Comparison of ENCODE assay signal across 31 cellular contexts in genomic region chrX:18428006-18428405, GRCh38. TPM values are rescaled to one million over a fixed set of nuclear protein-coding genes. Genes with fewer than 3 reads are reported as not detected.
DNase-seq lines count a peak whose midpoint lies in the region; ATAC-seq, FAIRE-seq and TF ChIP-seq lines count a peak whose summit lies in the region.
"Had no signal": no experiment of that assay in that cellular context is flagged by ENCODE, and none has a peak within 500 bp of the region (broad histone marks: within the 10 kb centered on the region; RNA-seq: fewer than 3 reads in every experiment).

No MANE protein-coding gene starts in this region.

- 80% methylated on average over 5 of the region's 5 CpGs for WGBS in A549 (ENCODE audit: missing lambda C conversion rate)
- 8 to 19% methylated on average over 2 to 4 of the region's 5 CpGs for WGBS in endodermal cell (ENCODE audit: insufficient coverage in 1 of 2, insufficient read length in 1 of 2), 2 experiments

- no peak for TF ChIP-seq EP300 in A549 (IDR thresholded peaks at IDR 0.05)

- no peak for DNase-seq in A549 (ENCODE audit: low read depth in 1 of 2, low spot score in 1 of 2)
- DNase-seq in endodermal cell = no peak
- DNase-seq in nephron progenitor cell = no peak
- no peak for DNase-seq in HUDEP-2 (lab: John Stamatoyannopoulos, UW; ENCODE audit: unreplicated experiment in 76 of 76)
- DNase-seq in retina = no peak
- DNase-seq: ACHN; activated CD4-positive, CD25-positive, alpha-beta regulatory T cell treated with anti-CD3 and anti-CD28 coated beads, Interleukin-2, amount 50 U/mL, for 72 hours; activated CD8-positive, alpha-beta T cell treated with anti-CD3 and anti-CD28 coated beads, Interleukin-2, amount 10 ng/mL, durations not matched to agents 7 days and 5 days; activated T-cell treated with anti-CD3 and anti-CD28 coated beads, Interleukin-2, amount 50 U/mL, for 1 hour; C1 segment of cervical spinal cord; cerebellar nuclear complex; DMS 273 treated with DMSO at 0.1 percent for 48 hours; effector CD4-positive, alpha-beta T cell; GDM1; mucosa of descending colon; NCI-H1105; NCI-H2081; NCI-H510A; nucleus accumbens; stimulated activated CD4-positive, alpha-beta T cell treated with anti-CD3 and anti-CD28 coated beads, Interleukin-12 subunit alpha, Interleukin-12 subunit beta, amount 100 ng/mL, for 4 hours; T-helper 9 cell had no signal

- POLR2A ChIA-PET in A549 (lab: Yijun Ruan, JAX) = no interaction called here

- H3K4me1 Mint-ChIP-seq in endodermal cell = peaks cover 2% of the 10 kb centered on the region
- H3K4me1 Mint-ChIP-seq in nephron progenitor cell = peaks cover 22% of the 10 kb centered on the region

- no peak overlapping the region for H3K27ac Mint-ChIP-seq in endodermal cell
- no peak overlapping the region for H3K27ac Mint-ChIP-seq in nephron progenitor cell
- H3K27ac Mint-ChIP-seq: activated CD8-positive, alpha-beta T cell treated with anti-CD3 and anti-CD28 coated beads, Interleukin-2, amount 10 ng/mL, durations not matched to agents 7 days and 5 days; activated naive CD4-positive, alpha-beta T cell treated with anti-CD3 and anti-CD28 coated beads, Interleukin-2, amount 50 U/mL, for 24 hours had no signal

- H3K4me3 ChIP-seq in A549 (no peak overlapping the region), HUES48 (ENCODE audit: low read depth, low read length) (peak overlapping the region; percentile 50), endodermal cell (ENCODE audit: low read length) (peak overlapping the region; percentile 92)
- H3K4me3 ChIP-seq: ascending aorta, gastroesophageal sphincter, mucosa of descending colon, SK-N-MC had no signal

- H3K27me3 Mint-ChIP-seq in endodermal cell (ENCODE audit: insufficient read depth) = no peaks in the 10 kb centered on the region
- H3K27me3 Mint-ChIP-seq in nephron progenitor cell (ENCODE audit: low read depth, poor library complexity) = peaks cover 16% of the 10 kb centered on the region
- H3K27me3 Mint-ChIP-seq: activated naive CD4-positive, alpha-beta T cell treated with anti-CD3 and anti-CD28 coated beads, Interleukin-2, amount 50 U/mL, for 24 hours had no signal

- no peak for TF ChIP-seq RAD21 in A549 (conservative IDR thresholded peaks at IDR 0.05 in 1 of 2, IDR thresholded peaks at IDR 0.05 in 1 of 2)

- TF ChIP-seq CTCF in A549 (IDR thresholded peaks at IDR 0.05) = no peak
- TF ChIP-seq CTCF in endodermal cell (conservative IDR thresholded peaks at IDR 0.05) = no peak
- no peak for TF ChIP-seq CTCF in nephron progenitor cell (IDR thresholded peaks at IDR 0.05)

- H3K36me3 Mint-ChIP-seq in endodermal cell (ENCODE audit: low read depth) (peaks cover 3% of the 10 kb centered on the region), nephron progenitor cell (ENCODE audit: low read depth) (no peaks in the 10 kb centered on the region)
- H3K36me3 Mint-ChIP-seq: activated naive CD4-positive, alpha-beta T cell treated with anti-CD3 and anti-CD28 coated beads, Interleukin-2, amount 50 U/mL, for 24 hours had no signal

- ATAC-seq in A549 (no peak), HG03520 (IDR thresholded peaks at IDR 0.05; ENCODE audit: unreplicated experiment) (no peak), HG02981 (IDR thresholded peaks at IDR 0.05; ENCODE audit: unreplicated experiment) (no peak)
- ATAC-seq: activated CD8-positive, alpha-beta T cell treated with anti-CD3 and anti-CD28 coated beads, Interleukin-2, amount 10 ng/mL, durations not matched to agents 7 days and 5 days; esophagus mucosa; gastroesophageal sphincter; left lobe of liver; mucosa of descending colon had no signal

- no peak for FAIRE-seq in A549 (lab: Jason Lieb, UNC)
- FAIRE-seq: urothelium cell line had no signal

- H3K27me3 ChIP-seq in HUES48 (ENCODE audit: control insufficient read depth, insufficient read depth, low read length) (no peaks in the 10 kb centered on the region), endodermal cell (ENCODE audit: control insufficient read depth, insufficient read depth, low read length, poor library complexity, severe bottlenecking) (no peaks in the 10 kb centered on the region)
- H3K27me3 ChIP-seq: ascending aorta, gastroesophageal sphincter had no signal

- peak overlapping the region; percentile 73 for H3K4me3 Mint-ChIP-seq in endodermal cell
- H3K4me3 Mint-ChIP-seq in nephron progenitor cell = peak overlapping the region; percentile 30
- H3K4me3 Mint-ChIP-seq: activated CD8-positive, alpha-beta T cell treated with anti-CD3 and anti-CD28 coated beads, Interleukin-2, amount 10 ng/mL, durations not matched to agents 7 days and 5 days; activated naive CD4-positive, alpha-beta T cell treated with anti-CD3 and anti-CD28 coated beads, Interleukin-2, amount 50 U/mL, for 24 hours had no signal

- H3K9me3 ChIP-seq in A549 (no peaks in the 10 kb centered on the region), HUES48 (ENCODE audit: control insufficient read depth, insufficient read depth, low read length) (peaks cover 6% of the 10 kb centered on the region; the same call in 1 of the 2 replicates), endodermal cell (ENCODE audit: control insufficient read depth, low read length) (no peaks in the 10 kb centered on the region)
- H3K9me3 ChIP-seq: ascending aorta, gastroesophageal sphincter, mucosa of descending colon had no signal

- no peak for TF ChIP-seq POLR2A in A549 (IDR thresholded peaks at IDR 0.05; ENCODE audit: low read length)

- no peak overlapping the region for H3K27ac ChIP-seq in A549
- H3K27ac ChIP-seq in HUES48 (ENCODE audit: low read depth, low read length) = peak overlapping the region; percentile 59
- no peak overlapping the region for H3K27ac ChIP-seq in endodermal cell (ENCODE audit: low read depth, low read length)
- H3K27ac ChIP-seq: ascending aorta, gastroesophageal sphincter, SK-N-MC had no signal

- H3K9ac ChIP-seq in HUES48 (ENCODE audit: low read depth, low read length) (no peak overlapping the region), endodermal cell (ENCODE audit: extremely low read depth, low read length, poor library complexity, severe bottlenecking) (peak overlapping the region; percentile 25)

- H3K36me3 ChIP-seq in HUES48 (ENCODE audit: control insufficient read depth, insufficient read depth, low read length) (no peaks in the 10 kb centered on the region), endodermal cell (ENCODE audit: control insufficient read depth, insufficient read depth, low read length) (no peaks in the 10 kb centered on the region)
- H3K36me3 ChIP-seq: ascending aorta, gastroesophageal sphincter had no signal

- H3K4me1 ChIP-seq in A549 (peaks cover 29% of the 10 kb centered on the region), HUES48 (ENCODE audit: control insufficient read depth, insufficient read depth, low read length) (peaks cover 12% of the 10 kb centered on the region), endodermal cell (ENCODE audit: control insufficient read depth, insufficient read depth, low read length) (no peaks in the 10 kb centered on the region)
- H3K4me1 ChIP-seq: ascending aorta had no signal

- H3K9me3 Mint-ChIP-seq in endodermal cell = peaks cover 32% of the 10 kb centered on the region
- peaks cover 43% of the 10 kb centered on the region for H3K9me3 Mint-ChIP-seq in nephron progenitor cell
- H3K9me3 Mint-ChIP-seq: activated naive CD4-positive, alpha-beta T cell treated with anti-CD3 and anti-CD28 coated beads, Interleukin-2, amount 50 U/mL, for 24 hours had no signal

- CTCF ChIA-PET in A549 (lab: Yijun Ruan, JAX) = no interaction called here

- H3K4me2 ChIP-seq in A549 = peak overlapping the region; percentile 75

TF ChIP-seq in A549, 52 proteins besides CTCF, POLR2A, EP300 and RAD21:
- TF ChIP-seq BCL3 (IDR thresholded peaks at IDR 0.05) (no peak), JUNB (IDR thresholded peaks at IDR 0.05) (no peak), JUN (IDR thresholded peaks at IDR 0.05) (no peak), FOSB (CRISPR knock-in tag; IDR thresholded peaks at IDR 0.05) (no peak), RCOR1 (IDR thresholded peaks at IDR 0.05; ENCODE audit: low read depth, low read length) (no peak), HDAC2 (IDR thresholded peaks at IDR 0.05) (no peak), SREBF2 (IDR thresholded peaks at IDR 0.05) (no peak)

RNA-seq across cellular contexts. Expression of gene CDKL5, which starts 2.6 kb away (rescaled TPM):
- polyA plus RNA-seq in A549 (2011; rRNA removed) (19.4 and 22.8 TPM in 2 replicates), A549 (2017; fragmentation: RNase III; extraction: RNeasy Plus Mini Kit Qiagen cat#74134 plus additional on column Dnase treatment) (4.9 to 5.4 TPM (median 5.3 TPM) in 3 replicates)
- 2.0 and 2.6 TPM in 2 replicates for polyA plus RNA-seq in A549 (2012; cell fraction: cytosol; rRNA removed)
- 2.0 and 2.9 TPM in 2 replicates for polyA plus RNA-seq in A549 (2012; cell fraction: nucleus; rRNA removed)
- polyA minus RNA-seq in A549 (2011; rRNA and poly(A)+ RNA removed) = 32.1 and 35.0 TPM in 2 replicates
- total RNA-seq in endodermal cell = 10 to 100 TPM; 18.2 to 19.3 TPM
- 5.0 TPM for polyA plus RNA-seq in endodermal cell (2013, experiment 1 of 2)
- 5.3 TPM for polyA plus RNA-seq in endodermal cell (2013, experiment 2 of 2)
